16 cellular contexts compared by ENCODE assay signal in genomic region chr6:41457303-41457670, GRCh38.
A peak's percentile ranks its signal among the peaks of the same experiment; 100 is the strongest.
DNase-seq lines count a peak whose midpoint lies in the region; TF ChIP-seq lines count a peak whose summit lies in the region.
"Had no signal": no experiment of that assay in that cellular context is flagged by ENCODE, and none has a peak within 500 bp of the region (broad histone marks: within the 10 kb centered on the region; RNA-seq: fewer than 3 reads in every experiment).

No MANE protein-coding gene starts in this region.

- H3K27ac ChIP-seq in BLaER1 treated with 17β-estradiol and CSF1 and Interleukin-3, amounts not matched to agents 10 nM and 100 nM: peak overlapping the region in 1 of 11 experiments; percentile 8; a peak in 1 of 22 replicates
- peak overlapping the region; percentile 28 for H3K27ac ChIP-seq in ectodermal cell (ENCODE audit: insufficient read depth, low read depth, low read length, poor library complexity, severe bottlenecking)
- H3K27ac ChIP-seq: SJSA1 had no signal

- no peaks in the 10 kb centered on the region for H3K27me3 Mint-ChIP-seq in progenitor cell of endocrine pancreas

- H3K27me3 ChIP-seq in BLaER1 treated with 17β-estradiol and CSF1 and Interleukin-3, amounts not matched to agents 10 nM and 100 nM: no peaks in the 10 kb centered on the region
- peaks cover 35% of the 10 kb centered on the region for H3K27me3 ChIP-seq in ectodermal cell (ENCODE audit: control insufficient read depth, insufficient read depth, low read length, poor library complexity, severe bottlenecking)
- H3K27me3 ChIP-seq: MG63, SJSA1 had no signal

- H3K9ac ChIP-seq in BLaER1 treated with 17β-estradiol and CSF1 and Interleukin-3, amounts not matched to agents 10 nM and 100 nM: no peak overlapping the region; a peak in 1 of 22 replicates

- peaks cover 43% of the 10 kb centered on the region for H3K4me1 Mint-ChIP-seq in progenitor cell of endocrine pancreas (ENCODE audit: low read depth)

- peak; percentile 11 for DNase-seq in DMS53 treated with DMSO at 0.1 percent for 48 hours (lab: John Stamatoyannopoulos, UW; ENCODE audit: unreplicated experiment)
- DNase-seq in progenitor cell of endocrine pancreas (ENCODE audit: low spot score, unreplicated experiment): no peak
- no peak for DNase-seq in NCI-H1092 treated with DMSO at 0.1 percent for 48 hours (lab: John Stamatoyannopoulos, UW)
- no peak for DNase-seq in AG20443 (ENCODE audit: low spot score)
- DNase-seq in NCI-H2081 treated with DMSO at 0.1 percent for 48 hours (lab: John Stamatoyannopoulos, UW): no peak
- DNase-seq: C1 segment of cervical spinal cord; CD8-positive, alpha-beta T cell; EL; GF-D8; H7; HFFc6; MG63; NCI-H1048 had no signal

- peaks cover 0 to 33% (median 24%) of the 10 kb centered on the region in 10 experiments; a peak in 16 of 20 replicates for H3K4me1 ChIP-seq in BLaER1 treated with 17β-estradiol and CSF1 and Interleukin-3, amounts not matched to agents 10 nM and 100 nM
- H3K4me1 ChIP-seq in ectodermal cell (ENCODE audit: control insufficient read depth, insufficient read depth, low read length): peaks cover 24% of the 10 kb centered on the region

- peak overlapping the region; percentile 98 for H3K27ac Mint-ChIP-seq in progenitor cell of endocrine pancreas
- H3K27ac Mint-ChIP-seq: CD8-positive, alpha-beta T cell; HFFc6 had no signal

- H3K36me3 ChIP-seq in BLaER1 treated with 17β-estradiol and CSF1 and Interleukin-3, amounts not matched to agents 10 nM and 100 nM: no peaks in the 10 kb centered on the region
- no peaks in the 10 kb centered on the region for H3K36me3 ChIP-seq in ectodermal cell (ENCODE audit: control insufficient read depth, insufficient read depth, low read length)
- H3K36me3 ChIP-seq: MG63, SJSA1 had no signal

- H3K4me2 ChIP-seq in BLaER1 treated with 17β-estradiol and CSF1 and Interleukin-3, amounts not matched to agents 10 nM and 100 nM: peak overlapping the region in 8 of 11 experiments; percentile 51 to 72 (median 65); a peak in 14 of 22 replicates

- H4K20me1 ChIP-seq in BLaER1 treated with 17β-estradiol and CSF1 and Interleukin-3, amounts not matched to agents 10 nM and 100 nM: no peaks in the 10 kb centered on the region; a peak in 1 of 22 replicates

- 88 to 91% methylated on average over 7 to 8 of the region's 8 CpGs for WGBS in ectodermal cell, 2 experiments

- H3K9me3 Mint-ChIP-seq in progenitor cell of endocrine pancreas (ENCODE audit: low read depth): no peaks in the 10 kb centered on the region
- H3K9me3 Mint-ChIP-seq: CD8-positive, alpha-beta T cell; HFFc6 had no signal

- H3K4me3 Mint-ChIP-seq in progenitor cell of endocrine pancreas (ENCODE audit: low read depth): no peak overlapping the region
- H3K4me3 Mint-ChIP-seq: CD8-positive, alpha-beta T cell; HFFc6 had no signal

- H3K36me3 Mint-ChIP-seq in progenitor cell of endocrine pancreas (ENCODE audit: insufficient read depth): no peaks in the 10 kb centered on the region
- H3K36me3 Mint-ChIP-seq: CD8-positive, alpha-beta T cell had no signal

- no peak for TF ChIP-seq CTCF in progenitor cell of endocrine pancreas (IDR thresholded peaks at IDR 0.05; ENCODE audit: unreplicated experiment)

- H3K4me3 ChIP-seq in BLaER1 treated with 17β-estradiol and CSF1 and Interleukin-3, amounts not matched to agents 10 nM and 100 nM: no peak overlapping the region
- H3K4me3 ChIP-seq in ectodermal cell (ENCODE audit: insufficient read depth, low read depth, low read length): no peak overlapping the region
- H3K4me3 ChIP-seq: MG63, SJSA1 had no signal

- H3K9me3 ChIP-seq in BLaER1 treated with 17β-estradiol and CSF1 and Interleukin-3, amounts not matched to agents 10 nM and 100 nM (replicated peaks in 1 of 11): no peaks in the 10 kb centered on the region
- no peaks in the 10 kb centered on the region for H3K9me3 ChIP-seq in ectodermal cell (ENCODE audit: control insufficient read depth, low read length)
- H3K9me3 ChIP-seq: MG63, SJSA1 had no signal
